In genomic region chr10:97428572-97428981, GRCh38 we compare ENCODE assay signal across 8 cellular contexts. TPM values are rescaled to one million over a fixed set of nuclear protein-coding genes. Genes with fewer than 3 reads are reported as not detected.
DNase-seq lines count a peak whose midpoint lies in the region; ATAC-seq and TF ChIP-seq lines count a peak whose summit lies in the region.
"Had no signal": no experiment of that assay in that cellular context is flagged by ENCODE, and none has a peak within 500 bp of the region (broad histone marks: within the 10 kb centered on the region; RNA-seq: fewer than 3 reads in every experiment).

No MANE protein-coding gene starts in this region.

- no peak overlapping the region for H2BK120ac ChIP-seq in H9 (ENCODE audit: low read depth, low read length, poor library complexity, severe bottlenecking)

- DNase-seq in H9, result no peak
- no peak for DNase-seq in SK-N-MC (ENCODE audit: low read depth, low spot score)
- no peak for DNase-seq in endodermal cell
- no peak for DNase-seq in A172 (ENCODE audit: low spot score)

- H2BK15ac ChIP-seq in H9 (ENCODE audit: low read depth, low read length), result no peak overlapping the region

- H2AFZ ChIP-seq in H9 (ENCODE audit: low read length), result no peak overlapping the region
- H2AFZ ChIP-seq: parathyroid adenoma had no signal

- H3K56ac ChIP-seq in H9 (ENCODE audit: insufficient read length, low read depth, low read length), result no peak overlapping the region

- no peaks in the 10 kb centered on the region for H3K27me3 ChIP-seq in H9 (ENCODE audit: insufficient read depth, low read length)
- no peaks in the 10 kb centered on the region for H3K27me3 ChIP-seq in endodermal cell (ENCODE audit: control insufficient read depth, insufficient read depth, low read length, poor library complexity, severe bottlenecking)

- H3T11ph ChIP-seq in H9 (ENCODE audit: low read length), result no peak overlapping the region

- no peak overlapping the region for H3K9ac ChIP-seq in H9 (ENCODE audit: extremely low read depth, insufficient read length, low read length)
- peak overlapping the region; percentile 89 for H3K9ac ChIP-seq in SK-N-MC (ENCODE audit: insufficient read length)
- H3K9ac ChIP-seq in endodermal cell (ENCODE audit: extremely low read depth, low read length, poor library complexity, severe bottlenecking), result peak overlapping the region; percentile 96
- H3K9ac ChIP-seq: parathyroid adenoma had no signal

- H4K91ac ChIP-seq in H9 (ENCODE audit: insufficient read length, low read depth, low read length), result no peak overlapping the region

- H3K14ac ChIP-seq in H9 (ENCODE audit: insufficient read depth, low read length), result no peak overlapping the region

- H4K8ac ChIP-seq in H9 (replicated peaks; ENCODE audit: insufficient read length, low read depth, low read length), result no peak overlapping the region

- H3K4me3 ChIP-seq in SK-N-MC, result peak overlapping the region; percentile 82
- H3K4me3 ChIP-seq in endodermal cell (ENCODE audit: low read length), result peak overlapping the region; percentile 91
- H3K4me3 ChIP-seq in skin epidermis, result peak overlapping the region in 6 of 7 experiments; percentile 5 to 94 (median 76)

- ATAC-seq in GM21737 (IDR thresholded peaks at IDR 0.05; ENCODE audit: unreplicated experiment) (no peak), HG02884 (IDR thresholded peaks at IDR 0.05; ENCODE audit: unreplicated experiment) (no peak)

- peak overlapping the region; percentile 80 to 97 (median 96); a peak in 6 of 7 replicates for H3K27ac Mint-ChIP-seq in H9
- H3K27ac Mint-ChIP-seq in endodermal cell, result peak overlapping the region; percentile 94

- H3K79me1 ChIP-seq in H9 (ENCODE audit: insufficient read depth, low read depth, low read length, poor library complexity, severe bottlenecking), result no peaks in the 10 kb centered on the region

- H3K23me2 ChIP-seq in H9 (ENCODE audit: insufficient read length, low read depth, low read length, poor library complexity, severe bottlenecking), result peaks cover 9% of the 10 kb centered on the region

- peaks cover 0 to 2% of the 10 kb centered on the region in 2 experiments; a peak in 1 of 5 replicates for H3K9me3 Mint-ChIP-seq in H9
- H3K9me3 Mint-ChIP-seq in endodermal cell, result no peaks in the 10 kb centered on the region

- WGBS in H9 (ENCODE audit: extremely low coverage, insufficient read length, low lambda C conversion rate), result no CpG with 5 or more reads among the region's 4 CpGs
- 70 to 79% methylated on average over 2 to 4 of the region's 4 CpGs for WGBS in endodermal cell (ENCODE audit: insufficient coverage in 1 of 2, insufficient read length in 1 of 2), 2 experiments

- H3K4ac ChIP-seq in H9 (ENCODE audit: low read depth, low read length), result no peak overlapping the region

- H3K4me3 Mint-ChIP-seq in H9 (peak overlapping the region; percentile 85 to 90), endodermal cell (peak overlapping the region; percentile 94)

- peak overlapping the region; percentile 94 for H2BK5ac ChIP-seq in H9 (ENCODE audit: insufficient read length, low read length)

- H3K4me1 ChIP-seq in H9 (ENCODE audit: insufficient read depth, low read length), result no peaks in the 10 kb centered on the region
- H3K4me1 ChIP-seq in endodermal cell (ENCODE audit: control insufficient read depth, insufficient read depth, low read length), result peaks cover 4% of the 10 kb centered on the region

- H3K27ac ChIP-seq in H9 (ENCODE audit: insufficient read length, low read depth, low read length) (peak overlapping the region; percentile 74), SK-N-MC (peak overlapping the region; percentile 70), endodermal cell (ENCODE audit: low read depth, low read length) (peak overlapping the region; percentile 3), skin epidermis (peak overlapping the region in 19 of 21 experiments; percentile 0 to 97 (median 93))

- peaks cover 17 to 19% of the 10 kb centered on the region in 2 experiments for H3K4me1 Mint-ChIP-seq in H9
- peaks cover 11% of the 10 kb centered on the region for H3K4me1 Mint-ChIP-seq in endodermal cell

- H3K23ac ChIP-seq in H9 (ENCODE audit: insufficient read length, low read depth, low read length), result no peak overlapping the region

- no peak overlapping the region for H2BK12ac ChIP-seq in H9 (ENCODE audit: insufficient read length, low read depth, low read length)

- no peak overlapping the region for H2BK20ac ChIP-seq in H9 (ENCODE audit: low read depth, low read length, poor library complexity, severe bottlenecking)

- H3K18ac ChIP-seq in H9 (ENCODE audit: insufficient read length, low read depth, low read length), result no peak overlapping the region

- H3K36me3 Mint-ChIP-seq in H9 (ENCODE audit: insufficient read depth in 1 of 3, low read depth in 3 of 3) (peaks cover 44 to 60% (median 45%) of the 10 kb centered on the region in 3 experiments), endodermal cell (ENCODE audit: low read depth) (peaks cover 49% of the 10 kb centered on the region)

- H3K27me3 Mint-ChIP-seq in H9 (ENCODE audit: low read depth) (0 out of 2 replicates have a peak, but pooled peaks cover 1% of the 10 kb centered on the region), endodermal cell (ENCODE audit: insufficient read depth) (no peaks in the 10 kb centered on the region)

- H3K36me3 ChIP-seq in SK-N-MC (ENCODE audit: insufficient read depth, low read length) (peaks cover 29% of the 10 kb centered on the region), endodermal cell (ENCODE audit: control insufficient read depth, insufficient read depth, low read length) (peaks cover 54% of the 10 kb centered on the region)

- H3K79me2 ChIP-seq in H9 (ENCODE audit: insufficient read depth, low read length), result peaks cover 19% of the 10 kb centered on the region; the same call in 1 of the 2 replicates

- peak overlapping the region; percentile 83 for H3K4me2 ChIP-seq in H9 (ENCODE audit: insufficient read depth, insufficient read length, low read length)

- H4K5ac ChIP-seq in H9 (ENCODE audit: insufficient read length, low read depth, low read length), result no peak overlapping the region

- no peak overlapping the region for H2AK5ac ChIP-seq in H9 (ENCODE audit: insufficient read length, low read length)

- H4K20me1 ChIP-seq in H9 (ENCODE audit: control insufficient read depth, insufficient read depth, insufficient read length), result no peaks in the 10 kb centered on the region

- TF ChIP-seq CTCF in H9 (conservative IDR thresholded peaks at IDR 0.05), result no peak
- no peak for TF ChIP-seq CTCF in endodermal cell (conservative IDR thresholded peaks at IDR 0.05)

- H3K9me3 ChIP-seq in H9 (ENCODE audit: control insufficient read depth, low read depth, low read length) (no peaks in the 10 kb centered on the region), SK-N-MC (ENCODE audit: low read depth, low read length) (no peaks in the 10 kb centered on the region), endodermal cell (ENCODE audit: control insufficient read depth, low read length) (no peaks in the 10 kb centered on the region)

RNA-seq across cellular contexts. Expression of gene PGAM1, which starts 2.6 kb away (rescaled TPM):
- total RNA-seq in H9 (2021) (932 and 935 TPM in 2 replicates), endodermal cell (100 to 1,000 TPM; 490 to 499 TPM)
- 541 TPM for polyA plus RNA-seq in endodermal cell (2013, experiment 1 of 2)
- polyA plus RNA-seq in endodermal cell (2013, experiment 2 of 2), result 508 TPM
- 967 and 1,053 TPM in 2 replicates for total RNA-seq in A172 (2014; rRNA removed; shearing (Covaris generic))

RNA-seq across cellular contexts. Expression of gene EXOSC1, which starts 17.2 kb away (rescaled TPM):
- 60.3 and 66.4 TPM in 2 replicates for total RNA-seq in H9 (2021)
- 10 to 100 TPM; 48.9 to 55.6 TPM for total RNA-seq in endodermal cell
- polyA plus RNA-seq in endodermal cell (2013, experiment 1 of 2), result 57.7 TPM
- 54.7 TPM for polyA plus RNA-seq in endodermal cell (2013, experiment 2 of 2)
- total RNA-seq in A172 (2014; rRNA removed; shearing (Covaris generic)), result 101 and 116 TPM in 2 replicates

RNA-seq across cellular contexts. Expression of gene ZDHHC16, which starts 17.4 kb away (rescaled TPM):
- total RNA-seq in H9 (2021) (43.9 and 45.4 TPM in 2 replicates), endodermal cell (10 to 100 TPM; 44.5 to 53.6 TPM)
- polyA plus RNA-seq in endodermal cell (2013, experiment 1 of 2), result 39.3 TPM
- polyA plus RNA-seq in endodermal cell (2013, experiment 2 of 2), result 34.4 TPM
- 85.5 and 108 TPM in 2 replicates for total RNA-seq in A172 (2014; rRNA removed; shearing (Covaris generic))

RNA-seq across cellular contexts. Expression of gene RRP12, which starts 27.4 kb away (rescaled TPM):
- total RNA-seq in H9 (2021) (71.6 and 83.0 TPM in 2 replicates), endodermal cell (10 to 100 TPM; 33.0 to 34.7 TPM)
- polyA plus RNA-seq in endodermal cell (2013, experiment 1 of 2), result 21.2 TPM
- 17.7 TPM for polyA plus RNA-seq in endodermal cell (2013, experiment 2 of 2)
- total RNA-seq in A172 (2014; rRNA removed; shearing (Covaris generic)), result 47.9 and 52.8 TPM in 2 replicates

Comparison
In these comparisons a context has a peak if more than half of its experiments do, and no peak if none do; other contexts are left out.
1. H3K27ac ChIP-seq: peak in every context shown above with its lines; median percentile 93 in skin epidermis; 74 in H9; 70 in SK-N-MC; 3 in endodermal cell.